ENCODE assay signal across 8 cellular contexts in genomic region chr7:24401628-24402593, GRCh38.
DNase-seq lines count a peak whose midpoint lies in the region; ATAC-seq and TF ChIP-seq lines count a peak whose summit lies in the region.

No MANE protein-coding gene starts in this region.

- no peaks in the 10 kb centered on the region for H3K9me3 ChIP-seq in CD4-positive, alpha-beta T cell (ENCODE audit: control insufficient read depth, low read length)

- H3K4me1 Mint-ChIP-seq in CD4-positive, alpha-beta T cell (ENCODE audit: low read depth): peaks cover 13% of the 10 kb centered on the region
- no peaks in the 10 kb centered on the region for H3K4me1 Mint-ChIP-seq in neural crest cell

- no peaks in the 10 kb centered on the region for H3K27me3 Mint-ChIP-seq in CD4-positive, alpha-beta T cell
- H3K27me3 Mint-ChIP-seq in neural crest cell (ENCODE audit: low read depth): peaks cover 49% of the 10 kb centered on the region

- peak; percentile 50 for TF ChIP-seq CTCF in CD4-positive, alpha-beta T cell (IDR thresholded peaks at IDR 0.05)
- peak; percentile 64 for TF ChIP-seq CTCF in neural crest cell (conservative IDR thresholded peaks at IDR 0.05)

- H3K27ac Mint-ChIP-seq in CD4-positive, alpha-beta T cell: no peak overlapping the region
- no peak overlapping the region for H3K27ac Mint-ChIP-seq in neural crest cell (ENCODE audit: unreplicated experiment)

- no peaks in the 10 kb centered on the region for H3K27me3 ChIP-seq in CD4-positive, alpha-beta T cell (ENCODE audit: control insufficient read depth, insufficient read depth, low read length)

- no peak overlapping the region for H3K27ac ChIP-seq in CD4-positive, alpha-beta T cell (ENCODE audit: low read depth, low read length)

- CTCF ChIA-PET in CD4-positive, alpha-beta T cell (lab: Charles Lee): no interaction called here

- ATAC-seq in CD4-positive, alpha-beta T cell (ENCODE audit: poor library complexity): no peak
- ATAC-seq in GM19395 (IDR thresholded peaks at IDR 0.05; ENCODE audit: unreplicated experiment) (peak; percentile 77), GM21723 (IDR thresholded peaks at IDR 0.05; ENCODE audit: unreplicated experiment) (no peak)

- intact Hi-C loops in CD4-positive, alpha-beta T cell (cut with DNase I, micrococcal nuclease): loop anchor here (1.0 to 2.0 kb wide), 4 partner anchors 186 to 265 kb away; no protein-coding TSS in a partner anchor

- no peak overlapping the region for H3K4me3 Mint-ChIP-seq in CD4-positive, alpha-beta T cell
- no peak overlapping the region for H3K4me3 Mint-ChIP-seq in neural crest cell

- no peaks in the 10 kb centered on the region for H3K36me3 Mint-ChIP-seq in CD4-positive, alpha-beta T cell (ENCODE audit: low read depth)
- H3K36me3 Mint-ChIP-seq in neural crest cell (ENCODE audit: low read depth): no peaks in the 10 kb centered on the region

- no peaks in the 10 kb centered on the region for H3K9me3 Mint-ChIP-seq in CD4-positive, alpha-beta T cell
- no peaks in the 10 kb centered on the region for H3K9me3 Mint-ChIP-seq in neural crest cell

- no peak for DNase-seq in CD4-positive, alpha-beta T cell
- peak; percentile 70 for DNase-seq in NCI-H1694 (lab: John Stamatoyannopoulos, UW)
- peak; percentile 30 for DNase-seq in dedifferentiated amniotic fluid mesenchymal stem cell (ENCODE audit: extremely low spot score)
- DNase-seq in neural crest cell (ENCODE audit: low read depth, low spot score): no peak
- DNase-seq in stimulated activated CD4-positive, alpha-beta T cell treated with anti-CD3 and anti-CD28 coated beads, Interleukin-2, amount 100 ng/mL, for 24 hours: no peak
- DNase-seq in germinal center (ENCODE audit: low spot score): no peak

- POLR2A ChIA-PET in CD4-positive, alpha-beta T cell (lab: Charles Lee): no interaction called here

Comparison
In these comparisons a context has a peak if more than half of its experiments do, and no peak if none do; other contexts are left out.
1. DNase-seq: peak in NCI-H1694 (single experiment) and dedifferentiated amniotic fluid mesenchymal stem cell (single experiment); none in CD4-positive, alpha-beta T cell (0 of 10), neural crest cell (single experiment), stimulated activated CD4-positive, alpha-beta T cell treated with anti-CD3 and anti-CD28 coated beads, Interleukin-2, amount 100 ng/mL, for 24 hours (0 of 2) and germinal center (single experiment).